In the genomic region with DNA sequence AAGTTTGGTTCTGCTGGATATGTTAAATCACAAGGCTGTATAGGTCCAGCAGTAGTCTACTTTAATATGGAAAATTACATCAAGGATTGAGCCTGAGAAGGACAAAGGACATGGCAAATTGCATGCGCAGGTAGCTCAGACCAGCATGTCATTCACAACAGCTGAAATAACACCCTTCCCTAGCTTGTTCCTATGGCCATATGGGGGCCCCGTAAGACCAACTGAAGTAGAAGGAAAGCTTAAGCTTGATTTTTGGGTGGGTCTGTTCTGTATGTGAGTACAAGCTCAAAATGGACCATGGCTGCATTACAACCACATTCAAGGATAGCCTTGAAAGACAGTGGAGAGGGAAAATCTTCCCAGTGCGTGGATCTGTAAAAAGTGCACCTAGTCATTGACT, we compare ENCODE assay signal across 20 cellular contexts. TPM values are rescaled to one million over a fixed set of nuclear protein-coding genes. Genes with fewer than 3 reads are reported as not detected.
DNase-seq lines count a peak whose midpoint lies in the region; ATAC-seq, FAIRE-seq and TF ChIP-seq lines count a peak whose summit lies in the region.
"Had no signal": no experiment of that assay in that cellular context is flagged by ENCODE, and none has a peak within 500 bp of the region (broad histone marks: within the 10 kb centered on the region; RNA-seq: fewer than 3 reads in every experiment).

No MANE protein-coding gene starts in this region.

- ATAC-seq in DND-41 (ENCODE audit: insufficient read depth, low read depth) (no peak), K562 (peak; percentile 61), gastrocnemius medialis (no peak)
- no peak for ATAC-seq in naive thymus-derived CD4-positive, alpha-beta T cell
- ATAC-seq: stimulated activated naive B cell treated with anti-CD40 and anti-IgM and Interleukin-4, amounts not matched to agents 10 μg/mL and 1 μg/mL and 100 μg/mL, for 72 hours had no signal

- no peak overlapping the region for H2AFZ ChIP-seq in DND-41 (ENCODE audit: low read depth, low read length)
- H2AFZ ChIP-seq in K562 (ENCODE audit: low read depth, low read length), result no peak overlapping the region

- no peaks in the 10 kb centered on the region for H4K20me1 ChIP-seq in DND-41 (ENCODE audit: insufficient read depth, low read length)
- H4K20me1 ChIP-seq in K562 (replicated peaks; ENCODE audit: control insufficient read depth, insufficient read depth, low read length), result no peaks in the 10 kb centered on the region

- intact Hi-C loops in K562 (cut with micrococcal nuclease) (loop anchor here (5.0 kb wide), 1 partner anchor 284 kb away; no protein-coding TSS in a partner anchor), gastrocnemius medialis (cut with DNase I; ENCODE audit: low total_unique reads) (no loop called here)
- intact Hi-C loops in naive thymus-derived CD4-positive, alpha-beta T cell (cut with micrococcal nuclease), result no loop called here

- POLR2A ChIA-PET in K562 (lab: Yijun Ruan, JAX), result interaction anchor here (0.6 to 1.1 kb wide), 4 partner anchors 17 to 1246 kb away, joined by 3 to 4 read pairs (median 3); no protein-coding TSS in a partner anchor
- POLR2A ChIA-PET in naive thymus-derived CD4-positive, alpha-beta T cell (lab: Charles Lee), result interaction anchor here (0.5 to 1.3 kb wide), 8 partner anchors 11 to 166 kb away, joined by 3 to 6 read pairs (median 4); partner anchors contain the start of gene PDE3B

- H3K79me2 ChIP-seq in DND-41 (ENCODE audit: insufficient read depth, low read length) (peaks cover 5% of the 10 kb centered on the region; the same call in 1 of the 2 replicates), K562 (ENCODE audit: control insufficient read depth, insufficient read depth, low read length) (peaks cover 23% of the 10 kb centered on the region; the same call in 2 of the 3 replicates)

- H3K9me1 ChIP-seq in K562 (ENCODE audit: control insufficient read depth, insufficient read depth, low read length), result no peaks in the 10 kb centered on the region

- no peak for TF ChIP-seq POLR2A in K562 (conservative IDR thresholded peaks at IDR 0.05)
- no peak for TF ChIP-seq POLR2A in gastrocnemius medialis (IDR thresholded peaks at IDR 0.05)

- H3K4me2 ChIP-seq in DND-41 (ENCODE audit: insufficient read depth, low read length) (no peak overlapping the region), K562 (ENCODE audit: insufficient read depth, low read length) (no peak overlapping the region)

- DNase-seq in DND-41 (no peak), H7 (peak; percentile 30), K562 (ENCODE audit: extremely low read depth in 1 of 4, low spot score in 3 of 4) (peak in 2 of 4 experiments; percentile 14), type B pancreatic cell (ENCODE audit: extremely low spot score, unreplicated experiment) (no peak), gastrocnemius medialis (no peak)
- no peak for DNase-seq in naive thymus-derived CD4-positive, alpha-beta T cell
- no peak for DNase-seq in activated CD8-positive, alpha-beta memory T cell treated with anti-CD3 and anti-CD28 coated beads, Interleukin-2, amount 50 U/mL, for 4 hours
- DNase-seq: activated CD4-positive, CD25-positive, alpha-beta regulatory T cell; activated naive CD8-positive, alpha-beta T cell treated with anti-CD3 and anti-CD28 coated beads, Interleukin-2, amount 10 ng/mL, durations not matched to agents 7 days and 5 days; DMS53; foreskin melanocyte; hippocampal formation; islet precursor cell; NCI-H1417; NCI-H524; nucleus accumbens; small intestine; stimulated activated naive B cell treated with anti-CD40 and anti-IgM and Interleukin-4, amounts not matched to agents 10 μg/mL and 1 μg/mL and 100 μg/mL, for 72 hours; testis had no signal

- H3K36me3 ChIP-seq in DND-41 (ENCODE audit: insufficient read depth, low read length) (peaks cover 7% of the 10 kb centered on the region; the same call in 1 of the 2 replicates), H7 (replicated peaks; ENCODE audit: control insufficient read depth, insufficient read depth, low read length) (no peaks in the 10 kb centered on the region), K562 (ENCODE audit: control insufficient read depth, insufficient read depth, low read length) (peaks cover 70% of the 10 kb centered on the region), gastrocnemius medialis (no peaks in the 10 kb centered on the region)
- H3K36me3 ChIP-seq in naive thymus-derived CD4-positive, alpha-beta T cell (ENCODE audit: control insufficient read depth in 2 of 3, insufficient read depth in 3 of 3, low read length in 3 of 3), result no peaks in the 10 kb centered on the region

- no peaks in the 10 kb centered on the region for H3K27me3 Mint-ChIP-seq in naive thymus-derived CD4-positive, alpha-beta T cell
- no peaks in the 10 kb centered on the region for H3K27me3 Mint-ChIP-seq in type B pancreatic cell
- H3K27me3 Mint-ChIP-seq: activated naive CD8-positive, alpha-beta T cell treated with anti-CD3 and anti-CD28 coated beads, Interleukin-2, amount 10 ng/mL, durations not matched to agents 7 days and 5 days; stimulated activated naive B cell treated with anti-CD40 and anti-IgM and Interleukin-4, amounts not matched to agents 10 μg/mL and 1 μg/mL and 100 μg/mL, for 72 hours had no signal

- peak overlapping the region in 7 of 9 donors; percentile 28 to 77 (median 56) for H3K27ac Mint-ChIP-seq in naive thymus-derived CD4-positive, alpha-beta T cell
- no peak overlapping the region for H3K27ac Mint-ChIP-seq in type B pancreatic cell
- H3K27ac Mint-ChIP-seq: stimulated activated naive B cell treated with anti-CD40 and anti-IgM and Interleukin-4, amounts not matched to agents 10 μg/mL and 1 μg/mL and 100 μg/mL, for 72 hours had no signal

- FAIRE-seq in K562 (lab: Jason Lieb, UNC), result no peak
- FAIRE-seq: small intestine had no signal

- H3K9ac ChIP-seq in DND-41 (ENCODE audit: low read depth, low read length) (no peak overlapping the region), K562 (ENCODE audit: insufficient read depth in 1 of 2, low read depth in 2 of 2, low read length in 2 of 2) (no peak overlapping the region)

- H3K9me3 ChIP-seq in DND-41 (ENCODE audit: insufficient read depth, low read length, severe bottlenecking) (no peaks in the 10 kb centered on the region), K562 (replicated peaks; ENCODE audit: control insufficient read depth, insufficient read depth, low read depth, low read length) (no peaks in the 10 kb centered on the region), gastrocnemius medialis (no peaks in the 10 kb centered on the region)
- no peaks in the 10 kb centered on the region for H3K9me3 ChIP-seq in naive thymus-derived CD4-positive, alpha-beta T cell (ENCODE audit: control insufficient read depth in 2 of 3, low read length in 3 of 3)
- H3K9me3 ChIP-seq: testis had no signal

- WGBS in K562 (ENCODE audit: insufficient coverage, low coverage, missing lambda C conversion rate), result 96% methylated on average over 3 of the region's 3 CpGs

- BruUV-seq in K562 (replicated peaks; lab: Mats Ljungman, UMichigan), result no TSS peak

- no peak for TF ChIP-seq EP300 in K562 (IDR thresholded peaks at IDR 0.05; ENCODE audit: low read length)

- no peaks in the 10 kb centered on the region for H3K27me3 ChIP-seq in DND-41 (ENCODE audit: insufficient read depth, low read length, poor library complexity)
- H3K27me3 ChIP-seq in H7 (ENCODE audit: control insufficient read depth, insufficient read depth, low read length), result no peaks in the 10 kb centered on the region
- no peaks in the 10 kb centered on the region for H3K27me3 ChIP-seq in K562 (ENCODE audit: control insufficient read depth in 2 of 2, insufficient read depth in 2 of 2, low read length in 2 of 2)
- no peaks in the 10 kb centered on the region for H3K27me3 ChIP-seq in naive thymus-derived CD4-positive, alpha-beta T cell (ENCODE audit: control insufficient read depth in 2 of 2, insufficient read depth in 2 of 2, low read length in 2 of 2)
- no peaks in the 10 kb centered on the region for H3K27me3 ChIP-seq in gastrocnemius medialis
- H3K27me3 ChIP-seq: testis had no signal

- peaks cover 28 to 95% (median 83%) of the 10 kb centered on the region in 7 donors for H3K4me1 Mint-ChIP-seq in naive thymus-derived CD4-positive, alpha-beta T cell
- H3K4me1 Mint-ChIP-seq in type B pancreatic cell (ENCODE audit: unreplicated experiment), result no peaks in the 10 kb centered on the region

- H3K27ac ChIP-seq in DND-41 (ENCODE audit: low read length) (no peak overlapping the region), K562 (ENCODE audit: extremely low read depth, low read depth, low read length) (no peak overlapping the region), gastrocnemius medialis (no peak overlapping the region)
- H3K27ac ChIP-seq in naive thymus-derived CD4-positive, alpha-beta T cell (ENCODE audit: low read depth, low read length), result no peak overlapping the region
- H3K27ac ChIP-seq: testis had no signal

- TF ChIP-seq CTCF in DND-41 (IDR thresholded peaks at IDR 0.05; ENCODE audit: borderline replicate concordance, extremely low read depth, low read length, poor library complexity, severe bottlenecking) (peak; percentile 31), K562 (IDR thresholded peaks at IDR 0.05 in 2 of 3, conservative IDR thresholded peaks at IDR 0.05 in 1 of 3; ENCODE audit: insufficient read depth in 2 of 3, low read depth in 1 of 3, low read length in 3 of 3) (peak in 2 of 3 experiments; percentile 11 to 34; a peak in 2 of 6 replicates), type B pancreatic cell (conservative IDR thresholded peaks at IDR 0.05) (no peak), gastrocnemius medialis (IDR thresholded peaks at IDR 0.05 in 4 of 5, conservative IDR thresholded peaks at IDR 0.05 in 1 of 5) (no peak)

- H3K4me3 Mint-ChIP-seq in naive thymus-derived CD4-positive, alpha-beta T cell, result peak overlapping the region in 4 of 10 donors; percentile 2 to 43 (median 20)
- H3K4me3 Mint-ChIP-seq in type B pancreatic cell, result no peak overlapping the region
- H3K4me3 Mint-ChIP-seq: activated naive CD8-positive, alpha-beta T cell treated with anti-CD3 and anti-CD28 coated beads, Interleukin-2, amount 10 ng/mL, durations not matched to agents 7 days and 5 days; stimulated activated naive B cell treated with anti-CD40 and anti-IgM and Interleukin-4, amounts not matched to agents 10 μg/mL and 1 μg/mL and 100 μg/mL, for 72 hours had no signal

- TF ChIP-seq RAD21 in K562 (CRISPR knock-in tag; conservative IDR thresholded peaks at IDR 0.05 in 1 of 2, IDR thresholded peaks at IDR 0.05 in 1 of 2), result peak; percentile 8 to 53; a peak in 2 of 4 replicates

- CTCF ChIA-PET in K562 (lab: Yijun Ruan, JAX; ENCODE audit: low intra/inter-chr PET ratio), result no interaction called here
- CTCF ChIA-PET in naive thymus-derived CD4-positive, alpha-beta T cell (lab: Charles Lee), result interaction anchor here (0.6 to 3.9 kb wide), 6 partner anchors 17 to 284 kb away, joined by 3 to 19 read pairs (median 3); partner anchors contain the start of gene PDE3B

- H3K36me3 Mint-ChIP-seq in naive thymus-derived CD4-positive, alpha-beta T cell, result peaks cover 0 to 76% (median 11%) of the 10 kb centered on the region in 5 donors
- H3K36me3 Mint-ChIP-seq in type B pancreatic cell, result no peaks in the 10 kb centered on the region
- H3K36me3 Mint-ChIP-seq: stimulated activated naive B cell treated with anti-CD40 and anti-IgM and Interleukin-4, amounts not matched to agents 10 μg/mL and 1 μg/mL and 100 μg/mL, for 72 hours had no signal

- H3K9me3 Mint-ChIP-seq in naive thymus-derived CD4-positive, alpha-beta T cell, result peaks cover 0 to 12% (median 3%) of the 10 kb centered on the region in 11 donors
- H3K9me3 Mint-ChIP-seq in type B pancreatic cell, result no peaks in the 10 kb centered on the region
- H3K9me3 Mint-ChIP-seq: stimulated activated naive B cell treated with anti-CD40 and anti-IgM and Interleukin-4, amounts not matched to agents 10 μg/mL and 1 μg/mL and 100 μg/mL, for 72 hours had no signal

- H3K4me3 ChIP-seq in DND-41 (ENCODE audit: low read depth in 1 of 2, low read length in 2 of 2) (no peak overlapping the region), H7 (ENCODE audit: insufficient read depth, low read depth, low read length) (no peak overlapping the region), K562 (no peak overlapping the region), gastrocnemius medialis (no peak overlapping the region)
- H3K4me3 ChIP-seq in naive thymus-derived CD4-positive, alpha-beta T cell (ENCODE audit: low read length), result no peak overlapping the region
- H3K4me3 ChIP-seq: lung, testis had no signal

- peaks cover 25% of the 10 kb centered on the region for H3K4me1 ChIP-seq in DND-41 (ENCODE audit: insufficient read depth, low read length)
- H3K4me1 ChIP-seq in K562 (replicated peaks in 1 of 2; ENCODE audit: control insufficient read depth in 2 of 2, insufficient read depth in 2 of 2, low read length in 2 of 2), result no peaks in the 10 kb centered on the region
- peaks cover 4 to 31% of the 10 kb centered on the region in 2 donors for H3K4me1 ChIP-seq in naive thymus-derived CD4-positive, alpha-beta T cell (ENCODE audit: control insufficient read depth in 2 of 2, insufficient read depth in 2 of 2, low read length in 2 of 2)
- H3K4me1 ChIP-seq in gastrocnemius medialis, result no peaks in the 10 kb centered on the region
- H3K4me1 ChIP-seq: testis had no signal

- in situ Hi-C loops in K562 (cut with MboI) (no loop called here), gastrocnemius medialis (cut with MboI; ENCODE audit: low sequenced_read_pairs in 4 of 4) (no loop called here)

RNA-seq across cellular contexts. Expression of gene PDE3B, which starts 20.6 kb away (rescaled TPM):
- 6.6 and 8.1 TPM in 2 replicates for total RNA-seq in H7 (2014; rRNA removed; shearing (Covaris generic))
- 21.1 and 47.2 TPM in 2 replicates for total RNA-seq in K562 (2011; cell fraction: chromatin; rRNA removed; ENCODE audit: low replicate concordance)
- 12.0 and 15.7 TPM in 2 replicates for total RNA-seq in K562 (2011; cell fraction: nucleolus; rRNA removed)
- total RNA-seq in K562 (2011; cell fraction: nucleoplasm; rRNA removed), result 24.6 and 34.8 TPM in 2 replicates
- 12.2 and 13.8 TPM in 2 replicates for total RNA-seq in K562 (2014; rRNA removed)
- total RNA-seq in K562 (2014; rRNA removed; fragmentation: Illumina TruSeq; extraction: Trizol), result 16.3 and 17.0 TPM in 2 replicates
- 20.9 and 22.5 TPM in 2 replicates for total RNA-seq in K562 (2015; rRNA removed; fragmentation: Illumina TruSeq; extraction: Trizol)
- total RNA-seq in K562 (2021), result 15.1 and 15.8 TPM in 2 replicates
- 7.9 and 11.4 TPM in 2 replicates for polyA plus RNA-seq in K562 (2011; rRNA removed)
- polyA plus RNA-seq in K562 (2011; cell fraction: cytosol; rRNA removed), result 3.5 and 6.3 TPM in 2 replicates
- 17.5 and 17.6 TPM in 2 replicates for polyA plus RNA-seq in K562 (2011; cell fraction: nucleus; rRNA removed)
- 9.8 and 10.0 TPM in 2 replicates for polyA plus RNA-seq in K562 (2012)
- 9.9 and 13.7 TPM in 2 replicates for polyA plus RNA-seq in K562 (2014; fragmentation: Illumina TruSeq; extraction: Trizol)
- 1 to 10 TPM; 2.3 to 2.9 TPM for polyA plus RNA-seq in K562 (2014; fragmentation: Nextera tagmentation; extraction: Ambion mirVana)
- 7.5 and 7.8 TPM in 2 replicates for polyA plus RNA-seq in K562 (2014; rRNA removed)
- polyA minus RNA-seq in K562 (2011; rRNA and poly(A)+ RNA removed), result 21.1 and 26.2 TPM in 2 replicates
- polyA minus RNA-seq in K562 (2011; cell fraction: cytosol; rRNA and poly(A)+ RNA removed), result 7.8 and 12.7 TPM in 2 replicates
- polyA minus RNA-seq in K562 (2011; cell fraction: nucleus; rRNA and poly(A)+ RNA removed), result 31.1 and 33.1 TPM in 2 replicates
- 100 to 1,000 TPM in 4 of 5 experiments, 10 to 100 TPM in 1; 79.6 to 268 (median 151) TPM for total RNA-seq in naive thymus-derived CD4-positive, alpha-beta T cell
- polyA plus RNA-seq in naive thymus-derived CD4-positive, alpha-beta T cell, result 10 to 100 TPM; 49.7 to 81.2 TPM
- 12.9 and 16.6 TPM in 2 replicates for total RNA-seq in type B pancreatic cell (ENCODE audit: low replicate concordance)
- 1 to 10 TPM in 2 of 4 donors, under 1 TPM in 2; 0.39 to 1.1 (median 0.76) TPM for total RNA-seq in gastrocnemius medialis

Comparison
In these comparisons a context has a peak if more than half of its experiments do, and no peak if none do; other contexts are left out.
1. CTCF ChIP-seq: peak in DND-41 (single experiment) and K562 (2 of 3); none in type B pancreatic cell (single experiment) and gastrocnemius medialis (0 of 5).